Comparison of ENCODE assay signal across 9 cellular contexts in genomic region chr13:44470623-44471562, GRCh38.
DNase-seq lines count a peak whose midpoint lies in the region; ATAC-seq, FAIRE-seq and TF ChIP-seq lines count a peak whose summit lies in the region.
"Had no signal": no experiment of that assay in that cellular context is flagged by ENCODE, and none has a peak within 500 bp of the region (broad histone marks: within the 10 kb centered on the region; RNA-seq: fewer than 3 reads in every experiment).

No MANE protein-coding gene starts in this region.

- H3K36me3 ChIP-seq in GM23248 (ENCODE audit: low read depth) (no peaks in the 10 kb centered on the region), tibial nerve (no peaks in the 10 kb centered on the region)

- ATAC-seq in HG03045 (IDR thresholded peaks at IDR 0.05; ENCODE audit: unreplicated experiment): no peak
- no peak for ATAC-seq in activated T-cell treated with anti-CD3 and anti-CD28 coated beads, Interleukin-2, amount 50 U/mL, for 72 hours (replicated peaks in 1 of 2)

- H3K27me3 ChIP-seq in GM23248 (replicated peaks; ENCODE audit: insufficient read depth): no peaks in the 10 kb centered on the region
- H3K27me3 ChIP-seq in tibial nerve: no peaks in the 10 kb centered on the region

- H3K9me2 ChIP-seq in GM23248 (ENCODE audit: insufficient read depth): no peaks in the 10 kb centered on the region

- no peaks in the 10 kb centered on the region for H3K27me3 Mint-ChIP-seq in activated T-cell treated with anti-CD3 and anti-CD28 coated beads, Interleukin-2, amount 50 U/mL, for 72 hours (ENCODE audit: low read depth)
- H3K27me3 Mint-ChIP-seq: activated naive CD8-positive, alpha-beta T cell had no signal

- no peak overlapping the region for H2AFZ ChIP-seq in GM23248

- no peak for TF ChIP-seq EP300 in tibial nerve (IDR thresholded peaks at IDR 0.05)

- no peak overlapping the region for H3K9ac ChIP-seq in GM23248

- H3K27ac ChIP-seq in 22Rv1 (no peak overlapping the region), GM23248 (no peak overlapping the region), RWPE1 (no peak overlapping the region), tibial nerve (no peak overlapping the region)

- H3K4me2 ChIP-seq in GM23248 (ENCODE audit: unreplicated experiment): peak overlapping the region; percentile 58

- TF ChIP-seq CTCF in 22Rv1 (IDR thresholded peaks at IDR 0.05) (peak; percentile 79), RWPE1 (conservative IDR thresholded peaks at IDR 0.05; ENCODE audit: low read depth) (peak; percentile 58), fibroblast of the aortic adventitia (IDR thresholded peaks at IDR 0.05; ENCODE audit: insufficient read depth, low read length) (peak; percentile 49), tibial nerve (IDR thresholded peaks at IDR 0.05) (peak; percentile 29 to 51 (median 46))

- peaks cover 4% of the 10 kb centered on the region; the same call in 1 of the 2 replicates for H4K20me1 ChIP-seq in GM23248 (ENCODE audit: insufficient read depth)

- CTCF ChIA-PET in RWPE1 (lab: Yijun Ruan, JAX): interaction anchor here (0.7 kb wide), 1 partner anchor 41 kb away, joined by 4 read pairs; no protein-coding TSS in a partner anchor

- no peaks in the 10 kb centered on the region for H3K36me3 Mint-ChIP-seq in activated T-cell treated with anti-CD3 and anti-CD28 coated beads, Interleukin-2, amount 50 U/mL, for 72 hours (ENCODE audit: insufficient read depth in 2 of 2)
- H3K36me3 Mint-ChIP-seq: activated naive CD8-positive, alpha-beta T cell had no signal

- H3K9me3 Mint-ChIP-seq in activated T-cell treated with anti-CD3 and anti-CD28 coated beads, Interleukin-2, amount 50 U/mL, for 72 hours: no peaks in the 10 kb centered on the region

- H3K27ac Mint-ChIP-seq in activated T-cell treated with anti-CD3 and anti-CD28 coated beads, Interleukin-2, amount 50 U/mL, for 72 hours: no peak overlapping the region
- H3K27ac Mint-ChIP-seq: activated naive CD8-positive, alpha-beta T cell had no signal

- TF ChIP-seq POLR2A in tibial nerve (IDR thresholded peaks at IDR 0.05) (no peak), GM12892 (IDR thresholded peaks at IDR 0.05; ENCODE audit: low read depth, low read length) (no peak)

- no peak overlapping the region for H3K4me3 Mint-ChIP-seq in activated T-cell treated with anti-CD3 and anti-CD28 coated beads, Interleukin-2, amount 50 U/mL, for 72 hours
- H3K4me3 Mint-ChIP-seq: activated naive CD8-positive, alpha-beta T cell had no signal

- no peak for FAIRE-seq in GM12892 (lab: Jason Lieb, UNC)

- POLR2A ChIA-PET in RWPE1 (lab: Yijun Ruan, JAX; ENCODE audit: low non-redundant PET): no interaction called here

- H3K4me1 Mint-ChIP-seq in activated T-cell treated with anti-CD3 and anti-CD28 coated beads, Interleukin-2, amount 50 U/mL, for 72 hours (ENCODE audit: low read depth): peaks cover 9% of the 10 kb centered on the region

- H3K4me3 ChIP-seq in GM23248 (peak overlapping the region; percentile 19; the same call in 1 of the 2 replicates), fibroblast of the aortic adventitia (ENCODE audit: low read depth, low read length) (no peak overlapping the region), tibial nerve (no peak overlapping the region)

- H3K79me2 ChIP-seq in GM23248 (ENCODE audit: insufficient read depth): peaks cover 66% of the 10 kb centered on the region

- H3K9me3 ChIP-seq in GM23248 (ENCODE audit: low read depth): no peaks in the 10 kb centered on the region
- H3K9me3 ChIP-seq in tibial nerve: no peaks in the 10 kb centered on the region

- H3K4me1 ChIP-seq in GM23248 (ENCODE audit: insufficient read depth) (peaks cover 30% of the 10 kb centered on the region), tibial nerve (peaks cover 0 to 4% (median 0%) of the 10 kb centered on the region in 4 donors)

- in situ Hi-C loops in GM23248 (cut with MboI): no loop called here

- H3F3A ChIP-seq in GM23248 (ENCODE audit: insufficient read depth): peaks cover 25% of the 10 kb centered on the region

- DNase-seq in GM23248 (peak; percentile 52), RWPE1 (ENCODE audit: low spot score) (peak; percentile 14), fibroblast of the aortic adventitia (ENCODE audit: low read depth) (peak; percentile 58), tibial nerve (ENCODE audit: low spot score in 2 of 2) (no peak), GM12892 (ENCODE audit: insufficient read length) (no peak)
- DNase-seq in activated T-cell treated with anti-CD3 and anti-CD28 coated beads, Interleukin-2, amount 50 U/mL, for 72 hours: no peak

- WGBS in GM23248 (ENCODE audit: low coverage in 1 of 2, low lambda C conversion rate in 2 of 2, missing lambda C conversion rate in 2 of 2), 2 experiments: 50 to 63% methylated on average over 4 of the region's 4 CpGs
- WGBS in tibial nerve, 2 donors: 61 to 66% methylated on average over 4 of the region's 4 CpGs

Comparison
In these comparisons a context has a peak if more than half of its experiments do, and no peak if none do; other contexts are left out.
1. DNase-seq: peak in GM23248 (single experiment), RWPE1 (single experiment) and fibroblast of the aortic adventitia (single experiment); none in tibial nerve (0 of 2), GM12892 (single experiment) and activated T-cell treated with anti-CD3 and anti-CD28 coated beads, Interleukin-2, amount 50 U/mL, for 72 hours (0 of 2).
2. Peak in every context shown above with its lines, with median percentiles within 50 percentile points of each other: CTCF ChIP-seq.